24 cellular contexts compared by ENCODE assay signal in the genomic region with DNA sequence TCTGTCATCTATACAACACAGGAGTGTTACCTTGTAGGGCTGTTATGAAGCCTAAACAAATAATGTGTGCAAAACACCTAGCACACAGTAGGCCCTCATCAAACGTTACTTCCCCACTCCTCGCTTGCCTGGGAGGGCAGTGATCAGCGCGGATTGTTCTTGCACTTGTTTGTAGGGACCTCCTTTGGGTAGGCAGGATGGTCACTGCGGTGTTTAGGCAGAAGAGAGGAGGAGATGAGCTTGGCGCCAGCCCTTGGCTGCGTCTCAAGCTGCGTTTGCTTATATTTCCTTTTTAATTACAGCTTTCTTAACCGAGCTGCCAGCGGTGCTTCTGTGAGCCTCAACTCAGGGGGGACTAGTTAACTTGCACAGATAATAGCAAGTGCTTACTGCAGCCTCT. TPM values are rescaled to one million over a fixed set of nuclear protein-coding genes. Genes with fewer than 3 reads are reported as not detected.
DNase-seq lines count a peak whose midpoint lies in the region; ATAC-seq and TF ChIP-seq lines count a peak whose summit lies in the region.
"Had no signal": no experiment of that assay in that cellular context is flagged by ENCODE, and none has a peak within 500 bp of the region (broad histone marks: within the 10 kb centered on the region; RNA-seq: fewer than 3 reads in every experiment).

No MANE protein-coding gene starts in this region.

- no peak overlapping the region for H4K91ac ChIP-seq in neuronal stem cell (ENCODE audit: low read depth, low read length, poor library complexity)

- ATAC-seq in RWPE2 (ENCODE audit: low read depth) (no peak), sciatic nerve (no peak)
- no peak for ATAC-seq in natural killer cell treated with Interleukin-12 subunit alpha and Interleukin-12 subunit beta and Interleukin-15 and Interleukin-18, amount 100 ng/mL, for 72 hours
- ATAC-seq: SK-N-SH treated with all-trans-retinoic acid at 6 μM for 48 hours had no signal

- peaks cover 2% of the 10 kb centered on the region for H3K79me1 ChIP-seq in neuronal stem cell (ENCODE audit: low read depth, low read length)

- H3K9me3 ChIP-seq in HEK293 (ENCODE audit: control insufficient read depth, insufficient read depth, low read depth, low read length) (no peaks in the 10 kb centered on the region), RWPE2 (ENCODE audit: severe bottlenecking) (no peaks in the 10 kb centered on the region), SJCRH30 (replicated peaks) (no peaks in the 10 kb centered on the region), neuronal stem cell (replicated peaks in 1 of 2; ENCODE audit: control insufficient read depth in 2 of 2, insufficient read depth in 1 of 2, low read depth in 1 of 2, low read length in 2 of 2) (no peaks in the 10 kb centered on the region)
- H3K9me3 ChIP-seq: Caco-2 had no signal

- no peaks in the 10 kb centered on the region for H3K9me3 Mint-ChIP-seq in natural killer cell treated with Interleukin-12 subunit alpha and Interleukin-12 subunit beta and Interleukin-15 and Interleukin-18, amount 100 ng/mL, for 72 hours
- H3K9me3 Mint-ChIP-seq: CD4-positive, alpha-beta memory T cell had no signal

- no peaks in the 10 kb centered on the region for H3K36me3 Mint-ChIP-seq in natural killer cell treated with Interleukin-12 subunit alpha and Interleukin-12 subunit beta and Interleukin-15 and Interleukin-18, amount 100 ng/mL, for 72 hours

- no peak overlapping the region for H2AK5ac ChIP-seq in neuronal stem cell (ENCODE audit: low read depth, low read length)

- H2AFZ ChIP-seq in neuronal stem cell (ENCODE audit: low read length): no peak overlapping the region

- no peak overlapping the region for H2BK120ac ChIP-seq in neuronal stem cell (ENCODE audit: low read depth, low read length)

- H3K4ac ChIP-seq in neuronal stem cell (ENCODE audit: low read length): no peak overlapping the region

- H3K4me1 Mint-ChIP-seq in natural killer cell treated with Interleukin-12 subunit alpha and Interleukin-12 subunit beta and Interleukin-15 and Interleukin-18, amount 100 ng/mL, for 72 hours (ENCODE audit: low read depth in 2 of 2): peaks cover 0 to 4% of the 10 kb centered on the region in 2 donors

- no peak overlapping the region for H3K4me3 Mint-ChIP-seq in natural killer cell treated with Interleukin-12 subunit alpha and Interleukin-12 subunit beta and Interleukin-15 and Interleukin-18, amount 100 ng/mL, for 72 hours
- H3K4me3 Mint-ChIP-seq: CD4-positive, alpha-beta memory T cell had no signal

- H3K27ac ChIP-seq in HEK293 (ENCODE audit: extremely low read depth, low read depth, low read length): 0 out of 2 replicates have a peak overlapping the region, but pooled peaks have one; percentile 4
- no peak overlapping the region for H3K27ac ChIP-seq in RWPE2 (ENCODE audit: poor library complexity, severe bottlenecking)
- no peak overlapping the region for H3K27ac ChIP-seq in SJCRH30
- H3K27ac ChIP-seq in neuronal stem cell (replicated peaks; ENCODE audit: low read length): no peak overlapping the region
- H3K27ac ChIP-seq: KMS-11 had no signal

- no CpG with 5 or more reads among the region's 10 CpGs for WGBS in neuronal stem cell (ENCODE audit: extremely low coverage in 2 of 2, insufficient read length in 2 of 2, insufficient replicate concordance in 1 of 2), 2 donors

- H3K9ac ChIP-seq in neuronal stem cell (ENCODE audit: low read depth, low read length, poor library complexity): no peak overlapping the region
- H3K9ac ChIP-seq: KMS-11 had no signal

- H3K27me3 Mint-ChIP-seq in natural killer cell treated with Interleukin-12 subunit alpha and Interleukin-12 subunit beta and Interleukin-15 and Interleukin-18, amount 100 ng/mL, for 72 hours: peaks cover 0 to 1% of the 10 kb centered on the region in 2 donors
- H3K27me3 Mint-ChIP-seq: CD4-positive, alpha-beta memory T cell had no signal

- H3K36me3 ChIP-seq in H7 (replicated peaks; ENCODE audit: control insufficient read depth, insufficient read depth, low read length) (peaks cover 4% of the 10 kb centered on the region), HEK293 (ENCODE audit: control insufficient read depth in 2 of 2, insufficient read depth in 1 of 2, low read length in 2 of 2) (peaks cover 0 to 59% of the 10 kb centered on the region in 2 experiments; a peak in 1 of 3 replicates), RWPE2 (ENCODE audit: low read depth) (no peaks in the 10 kb centered on the region), SJCRH30 (no peaks in the 10 kb centered on the region), neuronal stem cell (replicated peaks in 1 of 2; ENCODE audit: control insufficient read depth in 2 of 2, insufficient read depth in 2 of 2, low read length in 2 of 2) (peaks cover 19 to 53% of the 10 kb centered on the region in 2 donors)

- H3K4me2 ChIP-seq in neuronal stem cell (ENCODE audit: insufficient read depth, low read length, poor library complexity, severe bottlenecking): no peak overlapping the region
- H3K4me2 ChIP-seq: KMS-11 had no signal

- H3K27ac Mint-ChIP-seq in natural killer cell treated with Interleukin-12 subunit alpha and Interleukin-12 subunit beta and Interleukin-15 and Interleukin-18, amount 100 ng/mL, for 72 hours: no peak overlapping the region
- H3K27ac Mint-ChIP-seq: CD4-positive, alpha-beta memory T cell had no signal

- no peak overlapping the region for H2BK12ac ChIP-seq in neuronal stem cell (ENCODE audit: low read length)

- H3K27me3 ChIP-seq in H7 (ENCODE audit: control insufficient read depth, insufficient read depth, low read length) (no peaks in the 10 kb centered on the region), RWPE2 (ENCODE audit: insufficient read depth, poor library complexity, severe bottlenecking) (no peaks in the 10 kb centered on the region), SJCRH30 (peaks cover 3% of the 10 kb centered on the region; the same call in 1 of the 2 replicates), neuronal stem cell (ENCODE audit: control insufficient read depth in 3 of 3, insufficient read depth in 3 of 3, low read depth in 1 of 3, low read length in 3 of 3) (no peaks in the 10 kb centered on the region)

- TF ChIP-seq CTCF in HEK293 (tag by site-specific recombination; IDR thresholded peaks at IDR 0.05) (no peak), RWPE2 (IDR thresholded peaks at IDR 0.05; ENCODE audit: poor library complexity, severe bottlenecking) (no peak)

- no peak overlapping the region for H2BK15ac ChIP-seq in neuronal stem cell (ENCODE audit: low read length)

- no peak overlapping the region for H4K8ac ChIP-seq in neuronal stem cell (ENCODE audit: low read depth, low read length)

- no peak overlapping the region for H3K4me3 ChIP-seq in H7 (ENCODE audit: insufficient read depth, low read depth, low read length)
- H3K4me3 ChIP-seq in HEK293 (ENCODE audit: low read depth, low read length): no peak overlapping the region
- no peak overlapping the region for H3K4me3 ChIP-seq in RWPE2 (ENCODE audit: severe bottlenecking)
- H3K4me3 ChIP-seq in SJCRH30: no peak overlapping the region
- no peak overlapping the region for H3K4me3 ChIP-seq in neuronal stem cell (ENCODE audit: low read length in 2 of 2)

- H3K14ac ChIP-seq in neuronal stem cell (ENCODE audit: low read length): no peak overlapping the region

- H2BK5ac ChIP-seq in neuronal stem cell (ENCODE audit: low read length): no peak overlapping the region

- no peaks in the 10 kb centered on the region for H3K4me1 ChIP-seq in HEK293 (ENCODE audit: control insufficient read depth, insufficient read depth, low read length)
- H3K4me1 ChIP-seq in RWPE2 (ENCODE audit: insufficient read depth, poor library complexity, severe bottlenecking): peaks cover 15% of the 10 kb centered on the region
- no peaks in the 10 kb centered on the region for H3K4me1 ChIP-seq in SJCRH30
- H3K4me1 ChIP-seq in neuronal stem cell (ENCODE audit: control insufficient read depth in 2 of 2, insufficient read depth in 1 of 2, low read depth in 1 of 2, low read length in 2 of 2): no peaks in the 10 kb centered on the region
- H3K4me1 ChIP-seq: Caco-2 had no signal

- no peak overlapping the region for H3K18ac ChIP-seq in neuronal stem cell (ENCODE audit: low read length)

- intact Hi-C loops in sciatic nerve (cut with DNase I): no loop called here

- DNase-seq in H7 (peak; percentile 6), RWPE2 (ENCODE audit: low spot score) (peak; percentile 32), sciatic nerve (ENCODE audit: low spot score) (peak; percentile 28), SJCRH30 (no peak), neuronal stem cell (ENCODE audit: low spot score) (no peak), KG1 (lab: John Stamatoyannopoulos, UW) (no peak)
- DNase-seq in natural killer cell treated with Interleukin-12 subunit alpha and Interleukin-12 subunit beta and Interleukin-15 and Interleukin-18, amount 100 ng/mL, for 72 hours (ENCODE audit: low spot score): no peak
- DNase-seq: C1 segment of cervical spinal cord; Caco-2; CD4-positive, alpha-beta memory T cell; DMS79; EL; GDM1; NCI-H1048; NCI-H1694; NCI-H2029 treated with DMSO at 0.1 percent for 48 hours; NCI-H2171; NCI-H524; OCI-M1 had no signal

- no peak overlapping the region for H3K23ac ChIP-seq in neuronal stem cell (ENCODE audit: low read depth, low read length, poor library complexity)

- CTCF ChIA-PET in HEK293 (lab: Yijun Ruan, JAX): interaction anchor here (0.5 to 4.8 kb wide), 7 partner anchors 10 to 285 kb away, joined by 3 to 55 read pairs (median 4); a partner anchor contains a TSS

- POLR2A ChIA-PET in HEK293 (lab: Yijun Ruan, JAX): interaction anchor here (0.5 kb wide), 1 partner anchor 1108 kb away, joined by 3 read pairs; no protein-coding TSS in a partner anchor

TF ChIP-seq in HEK293, 187 proteins besides CTCF, POLR2A, EP300 and RAD21 (continues in another document):
- TF ChIP-seq ZNF335 (tag by site-specific recombination; conservative IDR thresholded peaks at IDR 0.05): no peak

RNA-seq across cellular contexts. Expression of a gene that starts 15.2 kb away (rescaled TPM):
- total RNA-seq in H7 (2014; rRNA removed; shearing (Covaris generic)): 20.2 and 30.1 TPM in 2 replicates
- total RNA-seq in sciatic nerve: 23.9 TPM
- 10 to 100 TPM; 23.3 to 37.8 TPM for total RNA-seq in natural killer cell treated with Interleukin-12 subunit alpha and Interleukin-12 subunit beta and Interleukin-15 and Interleukin-18, amount 100 ng/mL, for 72 hours
- total RNA-seq in SJCRH30 (2014; rRNA removed; shearing (Covaris generic)): 1.8 and 2.2 TPM in 2 replicates
- 57.3 TPM for polyA plus RNA-seq in neuronal stem cell (2013, experiment 1 of 2)
- polyA plus RNA-seq in neuronal stem cell (2013, experiment 2 of 2): 56.3 TPM

RNA-seq across cellular contexts. Expression of a gene that starts 56.1 kb away (rescaled TPM):
- total RNA-seq in H7 (2014; rRNA removed; shearing (Covaris generic)): 3.8 and 6.8 TPM in 2 replicates
- not detected for total RNA-seq in sciatic nerve
- not detected for total RNA-seq in natural killer cell treated with Interleukin-12 subunit alpha and Interleukin-12 subunit beta and Interleukin-15 and Interleukin-18, amount 100 ng/mL, for 72 hours
- 0.45 TPM in 1 of 2 replicates, not detected in the other for total RNA-seq in SJCRH30 (2014; rRNA removed; shearing (Covaris generic))
- 7.0 TPM for polyA plus RNA-seq in neuronal stem cell (2013, experiment 1 of 2)
- polyA plus RNA-seq in neuronal stem cell (2013, experiment 2 of 2): 5.6 TPM
- total RNA-seq: A673; Caco-2; CD4-positive, alpha-beta memory T cell; H4 had no signal
- polyA plus RNA-seq: CD4-positive, alpha-beta memory T cell had no signal

RNA-seq across cellular contexts. Expression of a gene that starts 57.2 kb away (rescaled TPM):
- total RNA-seq in H7 (2014; rRNA removed; shearing (Covaris generic)): 0.15 TPM in 1 of 2 replicates, not detected in the other
- not detected for total RNA-seq in sciatic nerve
- total RNA-seq in natural killer cell treated with Interleukin-12 subunit alpha and Interleukin-12 subunit beta and Interleukin-15 and Interleukin-18, amount 100 ng/mL, for 72 hours: not detected
- 0.10 and 0.18 TPM in 2 replicates for total RNA-seq in SJCRH30 (2014; rRNA removed; shearing (Covaris generic))
- polyA plus RNA-seq in neuronal stem cell (2013, experiment 1 of 2): not detected
- polyA plus RNA-seq in neuronal stem cell (2013, experiment 2 of 2): not detected
- total RNA-seq: A673; Caco-2; CD4-positive, alpha-beta memory T cell; H4 had no signal
- polyA plus RNA-seq: CD4-positive, alpha-beta memory T cell had no signal

Comparison
In these comparisons a context has a peak if more than half of its experiments do, and no peak if none do; other contexts are left out.
1. DNase-seq: peak in H7 (single experiment), RWPE2 (single experiment) and sciatic nerve (single experiment); none in natural killer cell treated with Interleukin-12 subunit alpha and Interleukin-12 subunit beta and Interleukin-15 and Interleukin-18, amount 100 ng/mL, for 72 hours (single experiment), SJCRH30 (0 of 2), neuronal stem cell (single experiment) and KG1 (single experiment).